In the genomic region with DNA sequence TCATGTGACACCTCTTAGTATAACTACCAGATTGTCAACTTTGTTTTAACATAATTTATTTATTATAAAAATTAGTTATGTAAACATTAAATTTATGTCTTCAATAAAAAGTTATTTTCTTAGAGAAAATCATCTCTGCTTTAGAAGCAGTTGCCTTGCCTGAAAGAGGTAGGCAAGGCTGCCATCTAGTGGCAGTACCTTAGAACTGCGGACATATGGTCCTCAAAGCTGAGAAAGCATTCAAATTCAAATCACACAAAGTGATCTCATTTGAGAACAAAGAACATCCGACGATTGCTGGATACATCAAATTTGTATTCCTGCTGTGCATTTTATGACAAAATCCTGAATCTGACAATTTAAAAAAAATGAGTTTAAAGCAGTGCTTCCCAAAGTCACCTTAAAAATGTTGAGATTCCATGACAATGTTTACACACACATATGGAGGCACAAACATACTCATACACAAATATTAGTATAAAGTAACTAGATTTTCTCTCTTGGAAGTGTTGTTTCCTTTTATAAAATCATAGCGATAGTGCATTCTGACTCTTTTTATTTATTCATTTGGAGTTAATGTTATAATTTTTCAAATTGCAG, we compare ENCODE assay signal across 8 cellular contexts.
DNase-seq lines count a peak whose midpoint lies in the region; ATAC-seq and TF ChIP-seq lines count a peak whose summit lies in the region.

No MANE protein-coding gene starts in this region.

- H3K9me3 ChIP-seq in DOHH2 (ENCODE audit: control insufficient read depth, insufficient read depth, low read length) = no peaks in the 10 kb centered on the region
- no peaks in the 10 kb centered on the region for H3K9me3 ChIP-seq in adipocyte (ENCODE audit: control insufficient read depth, low read length)
- no peaks in the 10 kb centered on the region for H3K9me3 ChIP-seq in right atrium auricular region

- no peaks in the 10 kb centered on the region for H3K27me3 ChIP-seq in DOHH2 (ENCODE audit: control insufficient read depth, low read length)
- H3K27me3 ChIP-seq in adipocyte (replicated peaks; ENCODE audit: control insufficient read depth, insufficient read depth, low read length) = no peaks in the 10 kb centered on the region
- H3K27me3 ChIP-seq in right atrium auricular region = no peaks in the 10 kb centered on the region

- DNase-seq in OCI-M1 (lab: John Stamatoyannopoulos, UW) = peak; percentile 74
- peak; percentile 74 for DNase-seq in adipocyte (ENCODE audit: low read depth)
- DNase-seq in right atrium auricular region (ENCODE audit: low spot score) = peak; percentile 66
- peak; percentile 49 for DNase-seq in retina
- no peak for DNase-seq in NCI-H526 treated with DMSO at 0.1 percent for 48 hours (lab: John Stamatoyannopoulos, UW)

- ATAC-seq in GM19438 (IDR thresholded peaks at IDR 0.05; ENCODE audit: low read depth, unreplicated experiment) (peak; percentile 70), HG03521 (IDR thresholded peaks at IDR 0.05; ENCODE audit: unreplicated experiment) (peak; percentile 78)

- no peak overlapping the region for H3K4me2 ChIP-seq in DOHH2 (ENCODE audit: low read length)

- no peak overlapping the region for H3K4me3 ChIP-seq in DOHH2 (ENCODE audit: low read length)
- no peak overlapping the region for H3K4me3 ChIP-seq in adipocyte (ENCODE audit: low read length)
- no peak overlapping the region for H3K4me3 ChIP-seq in right atrium auricular region

- peak; percentile 74 for TF ChIP-seq CTCF in DOHH2 (IDR thresholded peaks at IDR 0.05; ENCODE audit: low read depth, low read length, poor library complexity, severe bottlenecking)
- TF ChIP-seq CTCF in right atrium auricular region (IDR thresholded peaks at IDR 0.05) = peak; percentile 75 to 89

- no peaks in the 10 kb centered on the region for H3K4me1 ChIP-seq in DOHH2 (ENCODE audit: control insufficient read depth, low read length)
- H3K4me1 ChIP-seq in adipocyte (ENCODE audit: control insufficient read depth, insufficient read depth, low read length) = peaks cover 18% of the 10 kb centered on the region
- H3K4me1 ChIP-seq in right atrium auricular region = no peaks in the 10 kb centered on the region

- no peaks in the 10 kb centered on the region for H3K36me3 ChIP-seq in DOHH2 (ENCODE audit: control insufficient read depth, low read length)
- no peaks in the 10 kb centered on the region for H3K36me3 ChIP-seq in adipocyte (ENCODE audit: control insufficient read depth, insufficient read depth, low read length, severe bottlenecking)
- H3K36me3 ChIP-seq in right atrium auricular region = no peaks in the 10 kb centered on the region

- no peak overlapping the region for H3K9ac ChIP-seq in adipocyte (ENCODE audit: low read length)

- no peaks in the 10 kb centered on the region for H3F3A ChIP-seq in DOHH2 (ENCODE audit: control insufficient read depth, insufficient read depth)

- H3K27ac ChIP-seq in DOHH2 (ENCODE audit: low read depth, low read length) = no peak overlapping the region
- H3K27ac ChIP-seq in right atrium auricular region = no peak overlapping the region

- no peaks in the 10 kb centered on the region for H4K20me1 ChIP-seq in DOHH2 (ENCODE audit: control insufficient read depth, insufficient read depth, low read depth, low read length)

- H3K79me2 ChIP-seq in DOHH2 (ENCODE audit: control insufficient read depth, low read length) = no peaks in the 10 kb centered on the region

- no peaks in the 10 kb centered on the region for H3K9me2 ChIP-seq in DOHH2 (replicated peaks; ENCODE audit: control insufficient read depth, low read length)
